6 cellular contexts compared by ENCODE assay signal in genomic region chr7:27156901-27157716, GRCh38. TPM values are rescaled to one million over a fixed set of nuclear protein-coding genes. Genes with fewer than 3 reads are reported as not detected.
A peak's percentile ranks its signal among the peaks of the same experiment; 100 is the strongest.
DNase-seq lines count a peak whose midpoint lies in the region; ATAC-seq and TF ChIP-seq lines count a peak whose summit lies in the region.

No MANE protein-coding gene starts in this region.

- no peaks in the 10 kb centered on the region for H3K27me3 ChIP-seq in GM23248 (replicated peaks; ENCODE audit: insufficient read depth)
- H3K27me3 ChIP-seq in brain microvascular endothelial cell (replicated peaks), result peaks cover 96% of the 10 kb centered on the region

- H3K27ac Mint-ChIP-seq in activated T-cell treated with anti-CD3 and anti-CD28 coated beads, Interleukin-2, amount 50 U/mL, for 72 hours, result peak overlapping the region; percentile 32
- H3K27ac Mint-ChIP-seq in nephron progenitor cell, result peak overlapping the region; percentile 99

- peaks cover 12% of the 10 kb centered on the region for H3K4me1 ChIP-seq in GM23248 (ENCODE audit: insufficient read depth)

- H3K27ac ChIP-seq in GM23248 (no peak overlapping the region), brain microvascular endothelial cell (no peak overlapping the region)

- 29 to 32% methylated on average over 26 to 30 of the region's 32 CpGs for WGBS in GM23248 (ENCODE audit: low coverage in 1 of 2, low lambda C conversion rate in 2 of 2, missing lambda C conversion rate in 2 of 2), 2 experiments

- peaks cover 1 to 2% of the 10 kb centered on the region in 2 donors for H3K36me3 Mint-ChIP-seq in activated T-cell treated with anti-CD3 and anti-CD28 coated beads, Interleukin-2, amount 50 U/mL, for 72 hours (ENCODE audit: insufficient read depth in 2 of 2)
- H3K36me3 Mint-ChIP-seq in nephron progenitor cell (ENCODE audit: low read depth), result peaks cover 30% of the 10 kb centered on the region

- H3K9me2 ChIP-seq in GM23248 (ENCODE audit: insufficient read depth), result no peaks in the 10 kb centered on the region

- H3K4me2 ChIP-seq in GM23248 (ENCODE audit: unreplicated experiment), result peak overlapping the region; percentile 93

- H3K36me3 ChIP-seq in GM23248 (ENCODE audit: low read depth) (no peaks in the 10 kb centered on the region), brain microvascular endothelial cell (replicated peaks) (no peaks in the 10 kb centered on the region)

- DNase-seq in GM23248 (peak; percentile 57), nephron progenitor cell (peak; percentile 20), NCI-H748 treated with DMSO at 0.1 percent for 48 hours (lab: John Stamatoyannopoulos, UW) (no peak), brain microvascular endothelial cell (no peak)
- DNase-seq in activated T-cell treated with anti-CD3 and anti-CD28 coated beads, Interleukin-2, amount 50 U/mL, for 72 hours, result no peak

- H3K4me3 ChIP-seq in GM23248, result peak overlapping the region; percentile 88
- H3K4me3 ChIP-seq in brain microvascular endothelial cell (ENCODE audit: low read depth, low read length), result no peak overlapping the region

- H3K9ac ChIP-seq in GM23248, result peak overlapping the region; percentile 80

- H4K20me1 ChIP-seq in GM23248 (ENCODE audit: insufficient read depth), result no peaks in the 10 kb centered on the region

- H3K27me3 Mint-ChIP-seq in activated T-cell treated with anti-CD3 and anti-CD28 coated beads, Interleukin-2, amount 50 U/mL, for 72 hours (ENCODE audit: low read depth), result peaks cover 86% of the 10 kb centered on the region
- peaks cover 6% of the 10 kb centered on the region for H3K27me3 Mint-ChIP-seq in nephron progenitor cell (ENCODE audit: low read depth, poor library complexity)

- no peaks in the 10 kb centered on the region for H3K9me3 Mint-ChIP-seq in activated T-cell treated with anti-CD3 and anti-CD28 coated beads, Interleukin-2, amount 50 U/mL, for 72 hours
- no peaks in the 10 kb centered on the region for H3K9me3 Mint-ChIP-seq in nephron progenitor cell

- no peak for ATAC-seq in activated T-cell treated with anti-CD3 and anti-CD28 coated beads, Interleukin-2, amount 50 U/mL, for 72 hours (replicated peaks in 1 of 2)
- no peak for ATAC-seq in HG02885 (IDR thresholded peaks at IDR 0.05; ENCODE audit: poor library complexity, unreplicated experiment)

- peaks cover 53% of the 10 kb centered on the region for H3K4me1 Mint-ChIP-seq in activated T-cell treated with anti-CD3 and anti-CD28 coated beads, Interleukin-2, amount 50 U/mL, for 72 hours (ENCODE audit: low read depth)
- H3K4me1 Mint-ChIP-seq in nephron progenitor cell, result peaks cover 48% of the 10 kb centered on the region

- H3K9me3 ChIP-seq in GM23248 (ENCODE audit: low read depth), result no peaks in the 10 kb centered on the region

- in situ Hi-C loops in GM23248 (cut with MboI), result loop anchor here (10.0 kb wide), 3 partner anchors 302 to 1292 kb away; no protein-coding TSS in a partner anchor
- in situ Hi-C loops in brain microvascular endothelial cell (cut with HindIII; ENCODE audit: low pct_ligation_motif_present, low sequenced_read_pairs), result no loop called here

- H3K4me3 Mint-ChIP-seq in activated T-cell treated with anti-CD3 and anti-CD28 coated beads, Interleukin-2, amount 50 U/mL, for 72 hours, result peak overlapping the region; percentile 33 to 70
- peak overlapping the region; percentile 97 for H3K4me3 Mint-ChIP-seq in nephron progenitor cell

- H3K79me2 ChIP-seq in GM23248 (ENCODE audit: insufficient read depth), result peaks cover 48% of the 10 kb centered on the region

- H2AFZ ChIP-seq in GM23248, result peak overlapping the region; percentile 96

- H3F3A ChIP-seq in GM23248 (ENCODE audit: insufficient read depth), result peaks cover 9% of the 10 kb centered on the region; the same call in 1 of the 2 replicates

- no peak for TF ChIP-seq CTCF in nephron progenitor cell (IDR thresholded peaks at IDR 0.05)
- TF ChIP-seq CTCF in brain microvascular endothelial cell (IDR thresholded peaks at IDR 0.05; ENCODE audit: low read depth, low read length, missing control alignments), result no peak

RNA-seq across cellular contexts. Expression of gene HOXA7, which starts 0.6 kb away (rescaled TPM):
- 3.4 and 6.6 TPM in 2 replicates for total RNA-seq in GM23248 (2014; rRNA removed; shearing (Covaris generic))
- 14.3 and 15.8 TPM in 2 replicates for polyA plus RNA-seq in GM23248 (2016; fragmentation: Nextera tagmentation; extraction: Ambion mirVana)
- total RNA-seq in activated T-cell treated with anti-CD3 and anti-CD28 coated beads, Interleukin-2, amount 50 U/mL, for 72 hours, result not detected

RNA-seq across cellular contexts. Expression of gene HOXA3, which starts 4.7 kb away (rescaled TPM):
- 0.63 and 2.1 TPM in 2 replicates for total RNA-seq in GM23248 (2014; rRNA removed; shearing (Covaris generic))
- 1.2 and 1.9 TPM in 2 replicates for polyA plus RNA-seq in GM23248 (2016; fragmentation: Nextera tagmentation; extraction: Ambion mirVana)
- not detected for total RNA-seq in activated T-cell treated with anti-CD3 and anti-CD28 coated beads, Interleukin-2, amount 50 U/mL, for 72 hours

RNA-seq across cellular contexts. Expression of gene HOXA9, which starts 8.2 kb away (rescaled TPM):
- total RNA-seq in GM23248 (2014; rRNA removed; shearing (Covaris generic)), result 32.1 and 43.7 TPM in 2 replicates
- polyA plus RNA-seq in GM23248 (2016; fragmentation: Nextera tagmentation; extraction: Ambion mirVana), result 26.9 and 28.3 TPM in 2 replicates
- total RNA-seq in activated T-cell treated with anti-CD3 and anti-CD28 coated beads, Interleukin-2, amount 50 U/mL, for 72 hours, result not detected

RNA-seq across cellular contexts. Expression of gene HOXA6, which starts 9.5 kb away (rescaled TPM):
- 0.51 and 3.2 TPM in 2 replicates for total RNA-seq in GM23248 (2014; rRNA removed; shearing (Covaris generic))
- 3.5 and 3.7 TPM in 2 replicates for polyA plus RNA-seq in GM23248 (2016; fragmentation: Nextera tagmentation; extraction: Ambion mirVana)
- under 1 TPM in 1 of 2 donors, not detected in 1; 0.31 TPM for total RNA-seq in activated T-cell treated with anti-CD3 and anti-CD28 coated beads, Interleukin-2, amount 50 U/mL, for 72 hours

RNA-seq across cellular contexts. Expression of gene HOXA5, which starts 13.6 kb away (rescaled TPM):
- total RNA-seq in GM23248 (2014; rRNA removed; shearing (Covaris generic)), result 0.25 and 4.0 TPM in 2 replicates
- 1.3 and 1.9 TPM in 2 replicates for polyA plus RNA-seq in GM23248 (2016; fragmentation: Nextera tagmentation; extraction: Ambion mirVana)
- under 1 TPM in 1 of 2 donors, not detected in 1; 0.14 TPM for total RNA-seq in activated T-cell treated with anti-CD3 and anti-CD28 coated beads, Interleukin-2, amount 50 U/mL, for 72 hours

Comparison
In these comparisons a context has a peak if more than half of its experiments do, and no peak if none do; other contexts are left out.
1. DNase-seq: peak in GM23248 (single experiment) and nephron progenitor cell (single experiment); none in activated T-cell treated with anti-CD3 and anti-CD28 coated beads, Interleukin-2, amount 50 U/mL, for 72 hours (0 of 2), NCI-H748 treated with DMSO at 0.1 percent for 48 hours (single experiment) and brain microvascular endothelial cell (single experiment).
2. RNA of gene HOXA9, which starts 8.2 kb away (total RNA-seq): 32.1 to 43.7 TPM in GM23248; not detected in activated T-cell treated with anti-CD3 and anti-CD28 coated beads, Interleukin-2, amount 50 U/mL, for 72 hours; every median in the first group is over 10 times any median in the second.